19 cellular contexts compared by ENCODE assay signal in genomic region chr2:43123981-43124666, GRCh38.
A peak's percentile ranks its signal among the peaks of the same experiment; 100 is the strongest.
DNase-seq lines count a peak whose midpoint lies in the region; ATAC-seq and TF ChIP-seq lines count a peak whose summit lies in the region.
"Had no signal": no experiment of that assay in that cellular context is flagged by ENCODE, and none has a peak within 500 bp of the region (broad histone marks: within the 10 kb centered on the region; RNA-seq: fewer than 3 reads in every experiment).

No MANE protein-coding gene starts in this region.

- no peak for ATAC-seq in activated naive CD8-positive, alpha-beta T cell treated with anti-CD3 and anti-CD28 coated beads, Interleukin-2, amount 50 U/mL, for 24 hours
- ATAC-seq in naive thymus-derived CD4-positive, alpha-beta T cell: no peak
- no peak for ATAC-seq in GM18861 (IDR thresholded peaks at IDR 0.05; ENCODE audit: unreplicated experiment)
- ATAC-seq: heart left ventricle, left ventricle myocardium superior, sciatic nerve had no signal

- no peaks in the 10 kb centered on the region for H3K27me3 Mint-ChIP-seq in activated naive CD8-positive, alpha-beta T cell
- no peaks in the 10 kb centered on the region for H3K27me3 Mint-ChIP-seq in activated naive CD8-positive, alpha-beta T cell treated with anti-CD3 and anti-CD28 coated beads, Interleukin-2, amount 50 U/mL, for 24 hours
- no peaks in the 10 kb centered on the region for H3K27me3 Mint-ChIP-seq in naive thymus-derived CD4-positive, alpha-beta T cell
- H3K27me3 Mint-ChIP-seq in type B pancreatic cell: no peaks in the 10 kb centered on the region
- H3K27me3 Mint-ChIP-seq: stimulated activated naive B cell treated with anti-CD40 and anti-IgM and Interleukin-4, amounts not matched to agents 10 μg/mL and 1 μg/mL and 100 μg/mL, for 72 hours had no signal

- H3K4me3 ChIP-seq in naive thymus-derived CD4-positive, alpha-beta T cell (ENCODE audit: low read length): no peak overlapping the region
- H3K4me3 ChIP-seq: heart left ventricle, upper lobe of left lung had no signal

- CTCF ChIA-PET in naive thymus-derived CD4-positive, alpha-beta T cell (lab: Charles Lee): interaction anchor here (1.7 to 13.3 kb wide), 2 partner anchors 105 to 149 kb away, joined by 5 to 203 read pairs; partner anchors contain the start of gene ZFP36L2

- peak overlapping the region; percentile 97 for H3K27ac ChIP-seq in KOPT-K1 (ENCODE audit: low read depth, low read length, poor library complexity, severe bottlenecking)
- no peak overlapping the region for H3K27ac ChIP-seq in naive thymus-derived CD4-positive, alpha-beta T cell (ENCODE audit: low read depth, low read length)
- H3K27ac ChIP-seq: upper lobe of left lung had no signal

- H3K27ac Mint-ChIP-seq in activated naive CD8-positive, alpha-beta T cell: peak overlapping the region; percentile 4
- H3K27ac Mint-ChIP-seq in activated naive CD8-positive, alpha-beta T cell treated with anti-CD3 and anti-CD28 coated beads, Interleukin-2, amount 50 U/mL, for 24 hours: no peak overlapping the region
- H3K27ac Mint-ChIP-seq in naive thymus-derived CD4-positive, alpha-beta T cell: peak overlapping the region in 8 of 9 donors; percentile 19 to 91 (median 80)
- peak overlapping the region; percentile 57 for H3K27ac Mint-ChIP-seq in type B pancreatic cell
- H3K27ac Mint-ChIP-seq: stimulated activated naive B cell treated with anti-CD40 and anti-IgM and Interleukin-4, amounts not matched to agents 10 μg/mL and 1 μg/mL and 100 μg/mL, for 72 hours had no signal

- POLR2A ChIA-PET in naive thymus-derived CD4-positive, alpha-beta T cell (lab: Charles Lee): interaction anchor here (1.0 to 37.0 kb wide), 5 partner anchors 13 to 360 kb away, joined by 3 to 1771 read pairs (median 4); partner anchors contain the start of gene ZFP36L2

- peaks cover 9% of the 10 kb centered on the region for H3K36me3 Mint-ChIP-seq in activated naive CD8-positive, alpha-beta T cell
- H3K36me3 Mint-ChIP-seq in activated naive CD8-positive, alpha-beta T cell treated with anti-CD3 and anti-CD28 coated beads, Interleukin-2, amount 50 U/mL, for 24 hours (ENCODE audit: low read depth): peaks cover 1% of the 10 kb centered on the region
- H3K36me3 Mint-ChIP-seq in naive thymus-derived CD4-positive, alpha-beta T cell: peaks cover 5 to 37% (median 7%) of the 10 kb centered on the region in 5 donors
- no peaks in the 10 kb centered on the region for H3K36me3 Mint-ChIP-seq in type B pancreatic cell
- H3K36me3 Mint-ChIP-seq: stimulated activated naive B cell treated with anti-CD40 and anti-IgM and Interleukin-4, amounts not matched to agents 10 μg/mL and 1 μg/mL and 100 μg/mL, for 72 hours had no signal

- peaks cover 7% of the 10 kb centered on the region for H3K9me3 Mint-ChIP-seq in activated naive CD8-positive, alpha-beta T cell (ENCODE audit: low read depth)
- peaks cover 2% of the 10 kb centered on the region for H3K9me3 Mint-ChIP-seq in activated naive CD8-positive, alpha-beta T cell treated with anti-CD3 and anti-CD28 coated beads, Interleukin-2, amount 50 U/mL, for 24 hours
- peaks cover 0 to 10% (median 5%) of the 10 kb centered on the region in 11 donors for H3K9me3 Mint-ChIP-seq in naive thymus-derived CD4-positive, alpha-beta T cell
- H3K9me3 Mint-ChIP-seq in type B pancreatic cell: peaks cover 5% of the 10 kb centered on the region

- H3K36me3 ChIP-seq in KOPT-K1 (ENCODE audit: insufficient read depth, low read length): no peaks in the 10 kb centered on the region
- H3K36me3 ChIP-seq in naive thymus-derived CD4-positive, alpha-beta T cell (ENCODE audit: control insufficient read depth in 2 of 3, insufficient read depth in 3 of 3, low read length in 3 of 3): no peaks in the 10 kb centered on the region
- H3K36me3 ChIP-seq: heart left ventricle, upper lobe of left lung had no signal

- peaks cover 64% of the 10 kb centered on the region for H3K4me1 Mint-ChIP-seq in activated naive CD8-positive, alpha-beta T cell (ENCODE audit: low read depth)
- peaks cover 40% of the 10 kb centered on the region for H3K4me1 Mint-ChIP-seq in activated naive CD8-positive, alpha-beta T cell treated with anti-CD3 and anti-CD28 coated beads, Interleukin-2, amount 50 U/mL, for 24 hours
- peaks cover 34 to 68% (median 56%) of the 10 kb centered on the region in 7 donors for H3K4me1 Mint-ChIP-seq in naive thymus-derived CD4-positive, alpha-beta T cell
- H3K4me1 Mint-ChIP-seq in type B pancreatic cell (ENCODE audit: unreplicated experiment): peaks cover 34% of the 10 kb centered on the region

- peaks cover 23 to 46% of the 10 kb centered on the region in 2 donors for H3K4me1 ChIP-seq in naive thymus-derived CD4-positive, alpha-beta T cell (ENCODE audit: control insufficient read depth in 2 of 2, insufficient read depth in 2 of 2, low read length in 2 of 2)

- peaks cover 8% of the 10 kb centered on the region for H3K9me3 ChIP-seq in KOPT-K1 (ENCODE audit: insufficient read depth, low read length, poor library complexity, severe bottlenecking)
- peaks cover 0 to 6% (median 3%) of the 10 kb centered on the region in 3 experiments for H3K9me3 ChIP-seq in naive thymus-derived CD4-positive, alpha-beta T cell (ENCODE audit: control insufficient read depth in 2 of 3, low read length in 3 of 3)

- intact Hi-C loops in naive thymus-derived CD4-positive, alpha-beta T cell (cut with micrococcal nuclease): no loop called here

- peak overlapping the region; percentile 64 for H3K4me3 Mint-ChIP-seq in activated naive CD8-positive, alpha-beta T cell
- no peak overlapping the region for H3K4me3 Mint-ChIP-seq in activated naive CD8-positive, alpha-beta T cell treated with anti-CD3 and anti-CD28 coated beads, Interleukin-2, amount 50 U/mL, for 24 hours
- H3K4me3 Mint-ChIP-seq in naive thymus-derived CD4-positive, alpha-beta T cell: peak overlapping the region in 9 of 10 donors; percentile 4 to 69 (median 49)
- H3K4me3 Mint-ChIP-seq in type B pancreatic cell: peak overlapping the region; percentile 34
- H3K4me3 Mint-ChIP-seq: stimulated activated naive B cell treated with anti-CD40 and anti-IgM and Interleukin-4, amounts not matched to agents 10 μg/mL and 1 μg/mL and 100 μg/mL, for 72 hours had no signal

- no peak for DNase-seq in activated naive CD8-positive, alpha-beta T cell treated with anti-CD3 and anti-CD28 coated beads, Interleukin-2, amount 50 U/mL, for 24 hours
- no peak for DNase-seq in naive thymus-derived CD4-positive, alpha-beta T cell
- DNase-seq in type B pancreatic cell (ENCODE audit: extremely low spot score, unreplicated experiment): no peak
- DNase-seq in dedifferentiated amniotic fluid mesenchymal stem cell (ENCODE audit: extremely low spot score): no peak
- no peak for DNase-seq in medulla oblongata (ENCODE audit: extremely low spot score)
- DNase-seq: activated CD4-positive, alpha-beta T cell treated with anti-CD3 and anti-CD28 coated beads, Interleukin-2, amount 50 U/mL, for 4 hours; activated naive CD4-positive, alpha-beta T cell treated with Interleukin-2 at 50 U/mL for 16 hours; activated T-cell treated with anti-CD3 and anti-CD28 coated beads for 4 hours; left ventricle myocardium superior; NCI-H1105; NCI-H510A treated with DMSO at 0.1 percent for 48 hours; stimulated activated naive B cell treated with anti-CD40 and anti-IgM and Interleukin-4, amounts not matched to agents 10 μg/mL and 1 μg/mL and 100 μg/mL, for 72 hours; SW 1271 had no signal

- no peaks in the 10 kb centered on the region for H3K27me3 ChIP-seq in naive thymus-derived CD4-positive, alpha-beta T cell (ENCODE audit: control insufficient read depth in 2 of 2, insufficient read depth in 2 of 2, low read length in 2 of 2)
- H3K27me3 ChIP-seq: heart left ventricle, upper lobe of left lung had no signal

- no peak for TF ChIP-seq CTCF in type B pancreatic cell (conservative IDR thresholded peaks at IDR 0.05)
